25 cellular contexts compared by ENCODE assay signal in genomic region chr19:8893419-8893818, GRCh38.
DNase-seq lines count a peak whose midpoint lies in the region; ATAC-seq, FAIRE-seq and TF ChIP-seq lines count a peak whose summit lies in the region.
"Had no signal": no experiment of that assay in that cellular context is flagged by ENCODE, and none has a peak within 500 bp of the region (broad histone marks: within the 10 kb centered on the region; RNA-seq: fewer than 3 reads in every experiment).

No MANE protein-coding gene starts in this region.

- TF ChIP-seq CTCF in HEK293 (tag by site-specific recombination; IDR thresholded peaks at IDR 0.05) (no peak), bronchial epithelial cell (IDR thresholded peaks at IDR 0.05; ENCODE audit: insufficient read depth, low read length, severe bottlenecking) (no peak), sigmoid colon (IDR thresholded peaks at IDR 0.05) (no peak)
- TF ChIP-seq CTCF in CD8-positive, alpha-beta T cell (IDR thresholded peaks at IDR 0.05), result no peak

- no peaks in the 10 kb centered on the region for H3K36me3 ChIP-seq in HEK293 (ENCODE audit: control insufficient read depth in 2 of 2, insufficient read depth in 1 of 2, low read length in 2 of 2)
- no peaks in the 10 kb centered on the region for H3K36me3 ChIP-seq in bronchial epithelial cell (ENCODE audit: control insufficient read depth, insufficient read depth, low read length)
- no peaks in the 10 kb centered on the region for H3K36me3 ChIP-seq in CD8-positive, alpha-beta T cell (ENCODE audit: insufficient read depth, low read length)
- H3K36me3 ChIP-seq in sigmoid colon, result no peaks in the 10 kb centered on the region
- H3K36me3 ChIP-seq: BLaER1 treated with 17β-estradiol and CSF1 and Interleukin-3, amounts not matched to agents 10 nM and 100 nM had no signal

- intact Hi-C loops in CD8-positive, alpha-beta T cell (cut with DNase I, micrococcal nuclease), result no loop called here
- intact Hi-C loops in sigmoid colon (cut with DNase I), result no loop called here

- no peaks in the 10 kb centered on the region for H3K9me3 Mint-ChIP-seq in CD8-positive, alpha-beta T cell
- H3K9me3 Mint-ChIP-seq: CD4-positive, alpha-beta T cell; CD8-positive, alpha-beta memory T cell had no signal

- CTCF ChIA-PET in HEK293 (lab: Yijun Ruan, JAX), result no interaction called here
- CTCF ChIA-PET in CD8-positive, alpha-beta T cell (lab: Charles Lee), result no interaction called here

- no peak for TF ChIP-seq POLR2A in sigmoid colon (IDR thresholded peaks at IDR 0.05)

- no peaks in the 10 kb centered on the region for H3K9me3 ChIP-seq in HEK293 (ENCODE audit: control insufficient read depth, insufficient read depth, low read depth, low read length)
- H3K9me3 ChIP-seq in CD8-positive, alpha-beta T cell (ENCODE audit: low read length), result no peaks in the 10 kb centered on the region
- H3K9me3 ChIP-seq in sigmoid colon, result no peaks in the 10 kb centered on the region

- no peaks in the 10 kb centered on the region for H3K4me1 ChIP-seq in HEK293 (ENCODE audit: control insufficient read depth, insufficient read depth, low read length)
- H3K4me1 ChIP-seq in CD8-positive, alpha-beta T cell (ENCODE audit: insufficient read depth, low read length), result no peaks in the 10 kb centered on the region
- no peaks in the 10 kb centered on the region for H3K4me1 ChIP-seq in sigmoid colon

- peak; percentile 79 for FAIRE-seq in HTR-8/SVneo (lab: Jason Lieb, UNC)
- peak; percentile 94 for FAIRE-seq in bronchial epithelial cell (lab: Jason Lieb, UNC)
- FAIRE-seq: A204.1, GM12878, GM12892, GM18507 had no signal

- no peaks in the 10 kb centered on the region for H3K4me1 Mint-ChIP-seq in CD8-positive, alpha-beta T cell (ENCODE audit: low read depth)
- H3K4me1 Mint-ChIP-seq: B cell; CD8-positive, alpha-beta memory T cell had no signal

- H3K4me3 ChIP-seq in HEK293 (ENCODE audit: low read depth, low read length) (no peak overlapping the region), bronchial epithelial cell (ENCODE audit: low read depth, low read length) (no peak overlapping the region), sigmoid colon (no peak overlapping the region)
- H3K4me3 ChIP-seq in CD8-positive, alpha-beta T cell (ENCODE audit: low read depth, low read length), result no peak overlapping the region
- H3K4me3 ChIP-seq: BLaER1 treated with 17β-estradiol and CSF1 and Interleukin-3, amounts not matched to agents 10 nM and 100 nM; GM12878 had no signal

- no peak overlapping the region for H3K27ac ChIP-seq in HEK293 (ENCODE audit: extremely low read depth, low read depth, low read length)
- H3K27ac ChIP-seq in CD8-positive, alpha-beta T cell (ENCODE audit: low read depth, low read length), result no peak overlapping the region
- H3K27ac ChIP-seq in sigmoid colon, result no peak overlapping the region
- H3K27ac ChIP-seq: BLaER1 treated with 17β-estradiol and CSF1 and Interleukin-3, amounts not matched to agents 10 nM and 100 nM; C4-2B had no signal

- H3K27ac Mint-ChIP-seq in CD8-positive, alpha-beta T cell, result no peak overlapping the region
- H3K27ac Mint-ChIP-seq: B cell; CD4-positive, alpha-beta T cell; CD8-positive, alpha-beta memory T cell had no signal

- DNase-seq in HTR-8/SVneo (ENCODE audit: insufficient read length, low spot score), result no peak
- no peak for DNase-seq in bronchial epithelial cell (ENCODE audit: low read depth)
- no peak for DNase-seq in CD8-positive, alpha-beta T cell
- DNase-seq in sigmoid colon, result no peak
- DNase-seq: 8988T; AML-193; CD4-positive, alpha-beta T cell; CD8-positive, alpha-beta memory T cell; COR-L47; DMS 273 treated with DMSO at 0.1 percent for 48 hours; DMS153; DMS53; DMS79; DND-41; EL; GDM1 had no signal

- TF ChIP-seq EP300 in sigmoid colon (IDR thresholded peaks at IDR 0.05), result no peak

- no peak for ATAC-seq in CD8-positive, alpha-beta T cell
- ATAC-seq in HG02840 (IDR thresholded peaks at IDR 0.05; ENCODE audit: low FRiP score, unreplicated experiment), result no peak
- ATAC-seq: GM12878 had no signal

- no peaks in the 10 kb centered on the region for H3K36me3 Mint-ChIP-seq in CD8-positive, alpha-beta T cell
- H3K36me3 Mint-ChIP-seq: CD8-positive, alpha-beta memory T cell had no signal

- WGBS in sigmoid colon, 2 donors, result 81 to 85% methylated on average over 4 of the region's 4 CpGs

- no peak overlapping the region for H3K4me3 Mint-ChIP-seq in CD8-positive, alpha-beta T cell
- H3K4me3 Mint-ChIP-seq: B cell; CD4-positive, alpha-beta T cell; CD8-positive, alpha-beta memory T cell had no signal

- no peaks in the 10 kb centered on the region for H3K27me3 ChIP-seq in bronchial epithelial cell (ENCODE audit: control insufficient read depth, insufficient read depth, low read length)
- no peaks in the 10 kb centered on the region for H3K27me3 ChIP-seq in CD8-positive, alpha-beta T cell (ENCODE audit: insufficient read depth, low read length)
- peaks cover 0 to 5% (median 0%) of the 10 kb centered on the region in 3 donors for H3K27me3 ChIP-seq in sigmoid colon
- H3K27me3 ChIP-seq: BLaER1 treated with 17β-estradiol and CSF1 and Interleukin-3, amounts not matched to agents 10 nM and 100 nM had no signal

- POLR2A ChIA-PET in HEK293 (lab: Yijun Ruan, JAX), result no interaction called here
- POLR2A ChIA-PET in CD8-positive, alpha-beta T cell (lab: Charles Lee), result no interaction called here

- H3K27me3 Mint-ChIP-seq in CD8-positive, alpha-beta T cell (ENCODE audit: low read depth), result no peaks in the 10 kb centered on the region
- H3K27me3 Mint-ChIP-seq: B cell; CD4-positive, alpha-beta T cell had no signal

TF ChIP-seq in HEK293, 187 proteins besides CTCF, POLR2A, EP300 and RAD21:
- TF ChIP-seq ZFP37 (tag by site-specific recombination; IDR thresholded peaks at IDR 0.05), result no peak
- no peak for TF ChIP-seq KLF17 (tag by site-specific recombination; IDR thresholded peaks at IDR 0.05)
- no peak for TF ChIP-seq ZNF23 (tag by site-specific recombination; IDR thresholded peaks at IDR 0.05; ENCODE audit: borderline replicate concordance)
- TF ChIP-seq ATF2 (tag by site-specific recombination; IDR thresholded peaks at IDR 0.05; ENCODE audit: low read depth), result peak; percentile 64; the same call in 1 of the 2 replicates
